ENCODE assay signal across 11 cellular contexts in the genomic region with DNA sequence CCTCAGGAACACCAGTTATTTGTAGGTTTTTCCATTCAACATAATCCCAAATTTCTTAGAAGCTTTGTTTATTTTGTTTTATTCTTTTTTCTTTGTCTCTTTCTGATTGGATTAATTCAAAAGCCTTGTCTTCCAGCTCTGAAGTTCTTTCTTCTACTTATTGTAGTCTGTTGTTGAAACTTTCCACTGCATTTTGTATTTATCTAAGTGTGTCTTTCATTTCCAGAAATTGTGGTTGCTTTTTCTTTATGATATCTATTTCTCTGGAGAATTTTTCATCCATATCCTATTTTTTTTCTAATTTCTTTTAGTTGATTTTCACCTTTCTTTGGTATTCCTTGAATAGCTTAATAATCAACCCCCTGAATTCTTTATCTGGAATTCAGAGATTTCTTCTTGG. TPM values are rescaled to one million over a fixed set of nuclear protein-coding genes. Genes with fewer than 3 reads are reported as not detected.
"Had no signal": no experiment of that assay in that cellular context is flagged by ENCODE, and none has a peak within 500 bp of the region (broad histone marks: within the 10 kb centered on the region; RNA-seq: fewer than 3 reads in every experiment).

No MANE protein-coding gene starts in this region.

- H3K4me1 ChIP-seq: HAP-1 had no signal

- H3K27ac Mint-ChIP-seq: GM23338, HFFc6 had no signal

- ATAC-seq: GM23338, HCT116 had no signal

- DNase-seq: GM23248, GOT3, H7, H9, HCEC 1CT, HFFc6 had no signal

- H3K4me3 ChIP-seq: GM23248, GM23338, HAP-1 had no signal

- H3K27ac ChIP-seq: GM23248 had no signal

- H3K4me3 Mint-ChIP-seq: GM23338, H9, HFFc6 had no signal

- H3K9me3 ChIP-seq: HAP-1 had no signal

- FAIRE-seq: H1, H54 had no signal

- H3K36me3 ChIP-seq: HAP-1 had no signal

RNA-seq across cellular contexts. Expression of a gene that starts 58.5 kb away (rescaled TPM):
- total RNA-seq: GM23248, HFFc6 had no signal
